In the genomic region with DNA sequence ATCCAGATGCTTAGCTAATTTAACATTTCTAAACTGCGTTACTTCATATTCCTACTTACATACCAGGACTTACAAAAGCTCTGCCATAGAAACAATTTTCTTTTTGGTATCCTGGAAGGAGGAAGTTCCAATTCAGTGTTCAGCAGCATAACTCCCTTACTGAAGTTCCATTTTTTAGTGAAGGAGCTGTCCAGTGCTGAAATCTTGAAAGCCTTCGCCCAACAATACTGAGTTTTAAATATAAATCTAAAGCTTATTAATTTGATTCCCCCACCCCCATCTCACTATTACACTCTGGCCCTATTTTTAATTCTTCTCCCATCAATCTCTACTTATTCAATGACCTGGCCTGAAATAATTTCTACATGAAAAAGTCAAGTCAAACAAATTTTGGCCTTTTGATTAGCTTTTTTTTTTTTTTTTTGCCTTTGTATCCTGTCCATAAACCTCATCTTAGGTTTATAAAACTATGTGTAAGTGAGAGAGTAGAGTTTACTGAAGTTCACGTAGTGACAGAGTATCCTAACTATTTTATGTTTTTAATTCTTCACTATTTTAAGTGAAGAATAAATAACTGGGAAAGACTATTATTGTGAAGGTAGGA, we compare ENCODE assay signal across 14 cellular contexts.
DNase-seq lines count a peak whose midpoint lies in the region; ATAC-seq, FAIRE-seq and TF ChIP-seq lines count a peak whose summit lies in the region.
"Had no signal": no experiment of that assay in that cellular context is flagged by ENCODE, and none has a peak within 500 bp of the region (broad histone marks: within the 10 kb centered on the region; RNA-seq: fewer than 3 reads in every experiment).

No MANE protein-coding gene starts in this region.

- no peaks in the 10 kb centered on the region for H3K79me2 ChIP-seq in K562 (ENCODE audit: control insufficient read depth, insufficient read depth, low read length)

- POLR2A ChIA-PET in K562 (lab: Yijun Ruan, JAX) = interaction anchor here (0.6 kb wide), 2 partner anchors 73 to 635 kb away, joined by 3 read pairs; no protein-coding TSS in a partner anchor

- FAIRE-seq in K562 (lab: Jason Lieb, UNC) = no peak
- FAIRE-seq: GM12892 had no signal

- H3K9me1 ChIP-seq in K562 (ENCODE audit: control insufficient read depth, insufficient read depth, low read length) = no peaks in the 10 kb centered on the region

- in situ Hi-C loops in K562 (cut with MboI) = loop anchor here (25.0 kb wide), 1 partner anchor 490 kb away; no protein-coding TSS in a partner anchor

- no peak overlapping the region for H3K4me3 Mint-ChIP-seq in nephron progenitor cell
- H3K4me3 Mint-ChIP-seq: activated naive CD4-positive, alpha-beta T cell treated with anti-CD3 and anti-CD28 coated beads, Interleukin-2, amount 10 ng/mL, durations not matched to agents 7 days and 5 days had no signal

- no peaks in the 10 kb centered on the region for H3K4me1 ChIP-seq in K562 (replicated peaks in 1 of 2; ENCODE audit: control insufficient read depth in 2 of 2, insufficient read depth in 2 of 2, low read length in 2 of 2)
- H3K4me1 ChIP-seq: prostate gland had no signal

- TF ChIP-seq RAD21 in K562 (CRISPR knock-in tag; conservative IDR thresholded peaks at IDR 0.05 in 1 of 2, IDR thresholded peaks at IDR 0.05 in 1 of 2) = no peak

- no peak for TF ChIP-seq EP300 in K562 (IDR thresholded peaks at IDR 0.05; ENCODE audit: low read length)

- no peaks in the 10 kb centered on the region for H3K36me3 ChIP-seq in K562 (ENCODE audit: control insufficient read depth, insufficient read depth, low read length)
- H3K36me3 ChIP-seq: prostate gland had no signal

- CTCF ChIA-PET in K562 (lab: Yijun Ruan, JAX; ENCODE audit: low intra/inter-chr PET ratio) = no interaction called here

- no peak overlapping the region for H3K4me2 ChIP-seq in K562 (ENCODE audit: insufficient read depth, low read length)

- peak; percentile 41 for DNase-seq in SIG-M5 treated with dmso at 0.1 percent for 504 hours (lab: John Stamatoyannopoulos, UW; ENCODE audit: unreplicated experiment)
- DNase-seq in SIG-M5 (lab: John Stamatoyannopoulos, UW) = no peak
- peak; percentile 24 for DNase-seq in NCI-H1048 (lab: John Stamatoyannopoulos, UW)
- DNase-seq in K562 (ENCODE audit: extremely low read depth in 1 of 4, low spot score in 3 of 4) = peak in 1 of 4 experiments; percentile 25
- DNase-seq in nephron progenitor cell = peak; percentile 34
- no peak for DNase-seq in SHP77 treated with DMSO at 0.1 percent for 48 hours (lab: John Stamatoyannopoulos, UW)
- no peak for DNase-seq in activated effector memory CD4-positive, alpha-beta T cell treated with Interleukin-2 at 50 U/mL for 16 hours
- DNase-seq in SW 1271 (lab: John Stamatoyannopoulos, UW) = no peak
- DNase-seq: activated naive CD4-positive, alpha-beta T cell treated with anti-CD3 and anti-CD28 coated beads, Interleukin-2, amount 10 ng/mL, durations not matched to agents 7 days and 5 days; cerebellar nuclear complex; NCI-H1092 had no signal

- H3K27me3 Mint-ChIP-seq in nephron progenitor cell (ENCODE audit: low read depth, poor library complexity) = peaks cover 3% of the 10 kb centered on the region
- H3K27me3 Mint-ChIP-seq: activated naive CD4-positive, alpha-beta T cell treated with anti-CD3 and anti-CD28 coated beads, Interleukin-2, amount 10 ng/mL, durations not matched to agents 7 days and 5 days had no signal

- H3K9me3 Mint-ChIP-seq in nephron progenitor cell = peaks cover 18% of the 10 kb centered on the region

- H3K4me1 Mint-ChIP-seq in nephron progenitor cell = no peaks in the 10 kb centered on the region
- H3K4me1 Mint-ChIP-seq: activated naive CD4-positive, alpha-beta T cell treated with anti-CD3 and anti-CD28 coated beads, Interleukin-2, amount 10 ng/mL, durations not matched to agents 7 days and 5 days had no signal

- TF ChIP-seq CTCF in K562 (IDR thresholded peaks at IDR 0.05 in 2 of 3, conservative IDR thresholded peaks at IDR 0.05 in 1 of 3; ENCODE audit: insufficient read depth in 2 of 3, low read depth in 1 of 3, low read length in 3 of 3) = no peak
- TF ChIP-seq CTCF in nephron progenitor cell (IDR thresholded peaks at IDR 0.05) = no peak

- WGBS in K562 (ENCODE audit: insufficient coverage, low coverage, missing lambda C conversion rate) = 0% methylated on average over 3 of the region's 3 CpGs

- no peak overlapping the region for H2AFZ ChIP-seq in K562 (ENCODE audit: low read depth, low read length)

- BruUV-seq in K562 (replicated peaks; lab: Mats Ljungman, UMichigan) = no TSS peak

- H4K20me1 ChIP-seq in K562 (replicated peaks; ENCODE audit: control insufficient read depth, insufficient read depth, low read length) = no peaks in the 10 kb centered on the region

- ATAC-seq in K562 = no peak

- intact Hi-C loops in K562 (cut with micrococcal nuclease) = no loop called here

- no peaks in the 10 kb centered on the region for H3K27me3 ChIP-seq in K562 (ENCODE audit: control insufficient read depth in 2 of 2, insufficient read depth in 2 of 2, low read length in 2 of 2)

- no peaks in the 10 kb centered on the region for H3K9me3 ChIP-seq in K562 (replicated peaks; ENCODE audit: control insufficient read depth, insufficient read depth, low read depth, low read length)
- H3K9me3 ChIP-seq: prostate gland had no signal

- no peak overlapping the region for H3K27ac ChIP-seq in K562 (ENCODE audit: extremely low read depth, low read depth, low read length)
- H3K27ac ChIP-seq: prostate gland, VCaP had no signal

- TF ChIP-seq POLR2A in K562 (conservative IDR thresholded peaks at IDR 0.05) = no peak

- H3K4me3 ChIP-seq in K562 = no peak overlapping the region
- H3K4me3 ChIP-seq: prostate gland had no signal

- H3K27ac Mint-ChIP-seq in nephron progenitor cell = no peak overlapping the region
- H3K27ac Mint-ChIP-seq: activated naive CD4-positive, alpha-beta T cell treated with anti-CD3 and anti-CD28 coated beads, Interleukin-2, amount 10 ng/mL, durations not matched to agents 7 days and 5 days had no signal

- no peak overlapping the region for H3K9ac ChIP-seq in K562 (ENCODE audit: insufficient read depth in 1 of 2, low read depth in 2 of 2, low read length in 2 of 2)

- H3K36me3 Mint-ChIP-seq in nephron progenitor cell (ENCODE audit: low read depth) = no peaks in the 10 kb centered on the region
- H3K36me3 Mint-ChIP-seq: activated naive CD4-positive, alpha-beta T cell treated with anti-CD3 and anti-CD28 coated beads, Interleukin-2, amount 10 ng/mL, durations not matched to agents 7 days and 5 days had no signal

TF ChIP-seq in K562, 482 proteins besides CTCF, POLR2A, EP300 and RAD21:
- TF ChIP-seq EZH2 (IDR thresholded peaks at IDR 0.05; ENCODE audit: borderline replicate concordance, low read depth, low read length) (no peak), MIER1 (IDR thresholded peaks at IDR 0.05; ENCODE audit: low read depth) (peak; percentile 83), SFPQ (IDR thresholded peaks at IDR 0.05; ENCODE audit: low read depth, low read length) (no peak), NR2C2 (CRISPR knock-in tag; IDR thresholded peaks at IDR 0.05) (no peak), NR2C2 (tag; IDR thresholded peaks at IDR 0.05) (no peak), U2AF2 (optimal IDR thresholded peaks at IDR 0.05; ENCODE audit: low read depth, low read length) (no peak), SPI1 (IDR thresholded peaks at IDR 0.05; ENCODE audit: borderline replicate concordance, low read depth, low read length) (no peak), PRMT5 (CRISPR knock-in tag; IDR thresholded peaks at IDR 0.05) (peak; percentile 23; the same call in 1 of the 2 replicates), EHMT2 (IDR thresholded peaks at IDR 0.05) (peak; percentile 95)
- TF ChIP-seq, protein P1, sequence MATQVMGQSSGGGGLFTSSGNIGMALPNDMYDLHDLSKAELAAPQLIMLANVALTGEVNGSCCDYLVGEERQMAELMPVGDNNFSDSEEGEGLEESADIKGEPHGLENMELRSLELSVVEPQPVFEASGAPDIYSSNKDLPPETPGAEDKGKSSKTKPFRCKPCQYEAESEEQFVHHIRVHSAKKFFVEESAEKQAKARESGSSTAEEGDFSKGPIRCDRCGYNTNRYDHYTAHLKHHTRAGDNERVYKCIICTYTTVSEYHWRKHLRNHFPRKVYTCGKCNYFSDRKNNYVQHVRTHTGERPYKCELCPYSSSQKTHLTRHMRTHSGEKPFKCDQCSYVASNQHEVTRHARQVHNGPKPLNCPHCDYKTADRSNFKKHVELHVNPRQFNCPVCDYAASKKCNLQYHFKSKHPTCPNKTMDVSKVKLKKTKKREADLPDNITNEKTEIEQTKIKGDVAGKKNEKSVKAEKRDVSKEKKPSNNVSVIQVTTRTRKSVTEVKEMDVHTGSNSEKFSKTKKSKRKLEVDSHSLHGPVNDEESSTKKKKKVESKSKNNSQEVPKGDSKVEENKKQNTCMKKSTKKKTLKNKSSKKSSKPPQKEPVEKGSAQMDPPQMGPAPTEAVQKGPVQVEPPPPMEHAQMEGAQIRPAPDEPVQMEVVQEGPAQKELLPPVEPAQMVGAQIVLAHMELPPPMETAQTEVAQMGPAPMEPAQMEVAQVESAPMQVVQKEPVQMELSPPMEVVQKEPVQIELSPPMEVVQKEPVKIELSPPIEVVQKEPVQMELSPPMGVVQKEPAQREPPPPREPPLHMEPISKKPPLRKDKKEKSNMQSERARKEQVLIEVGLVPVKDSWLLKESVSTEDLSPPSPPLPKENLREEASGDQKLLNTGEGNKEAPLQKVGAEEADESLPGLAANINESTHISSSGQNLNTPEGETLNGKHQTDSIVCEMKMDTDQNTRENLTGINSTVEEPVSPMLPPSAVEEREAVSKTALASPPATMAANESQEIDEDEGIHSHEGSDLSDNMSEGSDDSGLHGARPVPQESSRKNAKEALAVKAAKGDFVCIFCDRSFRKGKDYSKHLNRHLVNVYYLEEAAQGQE (CRISPR knock-in tag; IDR thresholded peaks at IDR 0.05; ENCODE audit: low read depth) = peak; percentile 87

Comparison
In these comparisons a context has a peak if more than half of its experiments do, and no peak if none do; other contexts are left out.
1. DNase-seq: peak in SIG-M5 treated with dmso at 0.1 percent for 504 hours (single experiment), NCI-H1048 (single experiment) and nephron progenitor cell (single experiment); none in SIG-M5 (single experiment), SHP77 treated with DMSO at 0.1 percent for 48 hours (single experiment), activated effector memory CD4-positive, alpha-beta T cell treated with Interleukin-2 at 50 U/mL for 16 hours (single experiment) and SW 1271 (0 of 2).